11 cellular contexts compared by ENCODE assay signal in genomic region chr18:2717407-2717806, GRCh38.
"Had no signal": no experiment of that assay in that cellular context is flagged by ENCODE, and none has a peak within 500 bp of the region (broad histone marks: within the 10 kb centered on the region; RNA-seq: fewer than 3 reads in every experiment).

No MANE protein-coding gene starts in this region.

- H3K4me3 Mint-ChIP-seq: activated T-helper 1 cell treated with anti-CD3 and anti-CD28 coated beads, Interleukin-12 subunit alpha, Interleukin-12 subunit beta, Interleukin-2, Interleukin-4 antibody, amounts not matched to agents 30 ng/mL and 10 ng/mL and 1 ng/mL, durations not matched to agents 14 hours and 24 hours and 36 hours; naive thymus-derived CD8-positive, alpha-beta T cell had no signal

- H3K27me3 ChIP-seq: breast epithelium had no signal

- H3K36me3 ChIP-seq: prostate gland had no signal

- H3K27ac Mint-ChIP-seq: activated T-helper 1 cell treated with anti-CD3 and anti-CD28 coated beads, Interleukin-12 subunit alpha, Interleukin-12 subunit beta, Interleukin-2, Interleukin-4 antibody, amounts not matched to agents 30 ng/mL and 10 ng/mL and 1 ng/mL, durations not matched to agents 14 hours and 24 hours and 36 hours had no signal

- H3K9me3 ChIP-seq: breast epithelium, prostate gland, SK-N-SH had no signal

- H3K27ac ChIP-seq: breast epithelium, epithelial cell of prostate, prostate gland had no signal

- H3K27me3 Mint-ChIP-seq: naive thymus-derived CD8-positive, alpha-beta T cell had no signal

- DNase-seq: activated naive CD4-positive, alpha-beta T cell; effector CD8-positive, alpha-beta T cell; mammary epithelial cell; naive thymus-derived CD8-positive, alpha-beta T cell; SK-N-SH; stimulated activated CD4-positive, alpha-beta T cell treated with anti-CD3 and anti-CD28 coated beads, Interleukin-2, amount 100 ng/mL, for 48 hours; stimulated activated naive CD4-positive, alpha-beta T cell treated with Interleukin-2 at 50 U/mL for 16 hours had no signal

- H3K9me3 Mint-ChIP-seq: activated T-helper 1 cell treated with anti-CD3 and anti-CD28 coated beads, Interleukin-12 subunit alpha, Interleukin-12 subunit beta, Interleukin-2, Interleukin-4 antibody, amounts not matched to agents 30 ng/mL and 10 ng/mL and 1 ng/mL, durations not matched to agents 14 hours and 24 hours and 36 hours; naive thymus-derived CD8-positive, alpha-beta T cell had no signal

- ATAC-seq: naive thymus-derived CD8-positive, alpha-beta T cell had no signal

- H3K4me3 ChIP-seq: breast epithelium, prostate gland had no signal

- H3K4me1 ChIP-seq: breast epithelium, prostate gland had no signal
